Comparison of ENCODE assay signal across 1 cellular context in genomic region chr19:17841810-17842662, GRCh38.
TF ChIP-seq lines count a peak whose summit lies in the region.

No MANE protein-coding gene starts in this region.

TF ChIP-seq in K562, 482 proteins besides CTCF, POLR2A, EP300 and RAD21 (continues in another document):
- TF ChIP-seq TCF3 (CRISPR knock-in tag; IDR thresholded peaks at IDR 0.05) (no peak), MNT (conservative IDR thresholded peaks at IDR 0.05) (peak; percentile 86 to 90), ZNF57 (CRISPR knock-in tag; IDR thresholded peaks at IDR 0.05) (no peak), CREBBP (IDR thresholded peaks at IDR 0.05; ENCODE audit: low read depth, low read length) (no peak), SRSF1 (IDR thresholded peaks at IDR 0.05; ENCODE audit: low read depth, low read length) (no peak), TARDBP (IDR thresholded peaks at IDR 0.05) (no peak), FOXJ2 (tag; IDR thresholded peaks at IDR 0.05) (no peak), PRMT5 (CRISPR knock-in tag; IDR thresholded peaks at IDR 0.05) (no peak), C11orf30 (IDR thresholded peaks at IDR 0.05; ENCODE audit: low read depth) (no peak), ATF2 (CRISPR knock-in tag; IDR thresholded peaks at IDR 0.05) (no peak), NFE2 (IDR thresholded peaks at IDR 0.05; ENCODE audit: low read depth) (no peak), POLR2AphosphoS5 (IDR thresholded peaks at IDR 0.05; ENCODE audit: control insufficient read depth, insufficient read depth, low read depth, low read length) (peak; percentile 43; the same call in 1 of the 2 replicates), POLR2B (IDR thresholded peaks at IDR 0.05; ENCODE audit: low read depth, partially characterized antibody) (peak; percentile 55), AFF4 (CRISPR knock-in tag; IDR thresholded peaks at IDR 0.05) (no peak; the same call in 1 of the 2 replicates), PCBP1 (IDR thresholded peaks at IDR 0.05; ENCODE audit: low read depth, low read length, poor library complexity, severe bottlenecking) (no peak), ZNF24 (IDR thresholded peaks at IDR 0.05) (no peak), FOS (IDR thresholded peaks at IDR 0.05; ENCODE audit: extremely low read depth, insufficient read length) (no peak), ZKSCAN1 (IDR thresholded peaks at IDR 0.05; ENCODE audit: low read depth, low read length) (no peak), ZNF217 (CRISPR knock-in tag; IDR thresholded peaks at IDR 0.05) (no peak), PATZ1 (CRISPR knock-in tag; IDR thresholded peaks at IDR 0.05; ENCODE audit: borderline replicate concordance) (no peak), HDAC3 (IDR thresholded peaks at IDR 0.05; ENCODE audit: borderline replicate concordance, partially characterized antibody) (no peak), CBX1 (IDR thresholded peaks at IDR 0.05; ENCODE audit: low read depth) (no peak), HMGN3 (IDR thresholded peaks at IDR 0.05; ENCODE audit: borderline replicate concordance, extremely low read depth, insufficient read length, low read depth, low read length) (no peak), AFF1 (IDR thresholded peaks at IDR 0.05; ENCODE audit: low read depth in 1 of 2, partially characterized antibody in 2 of 2) (no peak), ZKSCAN8 (CRISPR knock-in tag; IDR thresholded peaks at IDR 0.05) (no peak), SRF (CRISPR knock-in tag; IDR thresholded peaks at IDR 0.05) (peak in 1 of 2 experiments; percentile 34; a peak in 1 of 4 replicates), TSHZ1 (CRISPR knock-in tag; IDR thresholded peaks at IDR 0.05) (no peak), FOSL1 (tag; conservative IDR thresholded peaks at IDR 0.05) (no peak), IRF1 (CRISPR knock-in tag; IDR thresholded peaks at IDR 0.05; ENCODE audit: borderline replicate concordance) (no peak), TAF1 (IDR thresholded peaks at IDR 0.05; ENCODE audit: control insufficient read depth, extremely low read depth, insufficient read depth, low read length, severe bottlenecking) (peak; percentile 52), HOXB6 (CRISPR knock-in tag; IDR thresholded peaks at IDR 0.05; ENCODE audit: borderline replicate concordance) (no peak), TEAD2 (tag; IDR thresholded peaks at IDR 0.05) (no peak), STAT5A (IDR thresholded peaks at IDR 0.05; ENCODE audit: borderline replicate concordance, low read length) (no peak), L3MBTL2 (IDR thresholded peaks at IDR 0.05) (peak; percentile 99)
- TF ChIP-seq, protein P1, sequence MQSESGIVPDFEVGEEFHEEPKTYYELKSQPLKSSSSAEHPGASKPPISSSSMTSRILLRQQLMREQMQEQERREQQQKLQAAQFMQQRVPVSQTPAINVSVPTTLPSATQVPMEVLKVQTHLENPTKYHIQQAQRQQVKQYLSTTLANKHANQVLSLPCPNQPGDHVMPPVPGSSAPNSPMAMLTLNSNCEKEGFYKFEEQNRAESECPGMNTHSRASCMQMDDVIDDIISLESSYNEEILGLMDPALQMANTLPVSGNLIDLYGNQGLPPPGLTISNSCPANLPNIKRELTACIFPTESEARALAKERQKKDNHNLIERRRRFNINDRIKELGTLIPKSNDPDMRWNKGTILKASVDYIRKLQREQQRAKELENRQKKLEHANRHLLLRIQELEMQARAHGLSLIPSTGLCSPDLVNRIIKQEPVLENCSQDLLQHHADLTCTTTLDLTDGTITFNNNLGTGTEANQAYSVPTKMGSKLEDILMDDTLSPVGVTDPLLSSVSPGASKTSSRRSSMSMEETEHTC (IDR thresholded peaks at IDR 0.05) = no peak
- TF ChIP-seq, protein P2, sequence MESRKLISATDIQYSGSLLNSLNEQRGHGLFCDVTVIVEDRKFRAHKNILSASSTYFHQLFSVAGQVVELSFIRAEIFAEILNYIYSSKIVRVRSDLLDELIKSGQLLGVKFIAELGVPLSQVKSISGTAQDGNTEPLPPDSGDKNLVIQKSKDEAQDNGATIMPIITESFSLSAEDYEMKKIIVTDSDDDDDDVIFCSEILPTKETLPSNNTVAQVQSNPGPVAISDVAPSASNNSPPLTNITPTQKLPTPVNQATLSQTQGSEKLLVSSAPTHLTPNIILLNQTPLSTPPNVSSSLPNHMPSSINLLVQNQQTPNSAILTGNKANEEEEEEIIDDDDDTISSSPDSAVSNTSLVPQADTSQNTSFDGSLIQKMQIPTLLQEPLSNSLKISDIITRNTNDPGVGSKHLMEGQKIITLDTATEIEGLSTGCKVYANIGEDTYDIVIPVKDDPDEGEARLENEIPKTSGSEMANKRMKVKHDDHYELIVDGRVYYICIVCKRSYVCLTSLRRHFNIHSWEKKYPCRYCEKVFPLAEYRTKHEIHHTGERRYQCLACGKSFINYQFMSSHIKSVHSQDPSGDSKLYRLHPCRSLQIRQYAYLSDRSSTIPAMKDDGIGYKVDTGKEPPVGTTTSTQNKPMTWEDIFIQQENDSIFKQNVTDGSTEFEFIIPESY (CRISPR knock-in tag; IDR thresholded peaks at IDR 0.05) = peak; percentile 88
- TF ChIP-seq, protein P3, sequence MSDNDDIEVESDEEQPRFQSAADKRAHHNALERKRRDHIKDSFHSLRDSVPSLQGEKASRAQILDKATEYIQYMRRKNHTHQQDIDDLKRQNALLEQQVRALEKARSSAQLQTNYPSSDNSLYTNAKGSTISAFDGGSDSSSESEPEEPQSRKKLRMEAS (CRISPR knock-in tag; IDR thresholded peaks at IDR 0.05) = peak; percentile 100
- TF ChIP-seq, protein P4, sequence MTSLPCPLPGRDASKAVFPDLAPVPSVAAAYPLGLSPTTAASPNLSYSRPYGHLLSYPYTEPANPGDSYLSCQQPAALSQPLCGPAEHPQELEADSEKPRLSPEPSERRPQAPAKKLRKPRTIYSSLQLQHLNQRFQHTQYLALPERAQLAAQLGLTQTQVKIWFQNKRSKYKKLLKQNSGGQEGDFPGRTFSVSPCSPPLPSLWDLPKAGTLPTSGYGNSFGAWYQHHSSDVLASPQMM (CRISPR knock-in tag; IDR thresholded peaks at IDR 0.05) = no peak
